1 cellular context compared by ENCODE assay signal in the genomic region with DNA sequence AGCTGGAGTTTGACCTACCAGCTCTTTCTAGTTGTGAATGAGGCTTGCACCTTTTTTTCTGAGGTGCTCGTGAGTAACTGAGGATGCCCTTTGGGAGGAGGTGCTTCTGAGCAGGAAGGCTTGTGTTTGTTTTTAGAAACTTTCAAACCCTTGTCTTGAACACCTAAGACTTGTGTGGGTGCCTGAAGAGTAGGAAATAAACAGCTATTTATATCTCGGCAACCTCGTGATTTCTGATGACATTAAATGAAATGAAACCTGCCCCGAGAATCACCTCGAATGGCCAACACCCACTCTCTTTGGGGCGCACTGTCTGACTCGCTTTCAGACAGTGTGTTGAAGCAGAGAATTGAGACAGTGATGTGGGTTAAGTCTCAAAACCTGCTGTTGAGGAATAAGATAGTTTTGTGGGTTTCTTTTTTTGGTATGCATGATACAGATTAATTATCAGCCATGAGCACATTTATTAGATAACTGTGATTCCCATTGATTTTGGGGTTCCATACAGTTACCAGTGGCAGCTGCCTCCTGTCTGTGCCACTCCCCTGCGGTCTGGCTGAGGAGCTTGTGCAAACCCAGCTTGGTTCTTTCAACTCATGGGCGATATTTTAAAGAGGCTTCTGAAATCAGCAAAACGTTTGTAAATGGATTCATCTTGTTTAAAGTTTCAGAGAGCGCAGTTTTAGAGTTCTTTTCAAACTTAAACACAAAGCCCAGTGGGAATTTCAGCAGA.
TF ChIP-seq lines count a peak whose summit lies in the region.

No MANE protein-coding gene starts in this region.

TF ChIP-seq in GM12878, 131 proteins besides CTCF, POLR2A, EP300 and RAD21 (continued from another document and continues in another):
- TF ChIP-seq RELB (IDR thresholded peaks at IDR 0.05; ENCODE audit: low read depth) (peak; percentile 61; the same call in 1 of the 2 replicates), CEBPZ (IDR thresholded peaks at IDR 0.05; ENCODE audit: low read depth, low read length) (no peak), ZBTB33 (IDR thresholded peaks at IDR 0.05) (no peak), BCL3 (IDR thresholded peaks at IDR 0.05; ENCODE audit: borderline replicate concordance, insufficient read depth, low read depth, low read length, poor library complexity, severe bottlenecking) (no peak), PAX5 (IDR thresholded peaks at IDR 0.05; ENCODE audit: borderline replicate concordance, low read depth, low read length) (no peak), MYB (IDR thresholded peaks at IDR 0.05; ENCODE audit: borderline replicate concordance, low read depth, low read length) (no peak), STAT3 (IDR thresholded peaks at IDR 0.05; ENCODE audit: low read depth, low read length) (peak; percentile 86; the same call in 1 of the 2 replicates), IRF4 (IDR thresholded peaks at IDR 0.05; ENCODE audit: low read depth, low read length) (no peak), ZNF217 (IDR thresholded peaks at IDR 0.05) (no peak), ETV6 (conservative IDR thresholded peaks at IDR 0.05 in 1 of 2, IDR thresholded peaks at IDR 0.05 in 1 of 2; ENCODE audit: borderline replicate concordance in 1 of 2, low read depth in 1 of 2) (no peak), TAF1 (IDR thresholded peaks at IDR 0.05; ENCODE audit: borderline replicate concordance, low read depth, low read length) (no peak), ASH2L (IDR thresholded peaks at IDR 0.05; ENCODE audit: borderline replicate concordance, low read depth) (0 out of 2 replicates have a peak, but pooled peaks have one; percentile 51), IKZF1 (conservative IDR thresholded peaks at IDR 0.05) (peak; percentile 67), CHD4 (IDR thresholded peaks at IDR 0.05) (no peak), HDAC6 (IDR thresholded peaks at IDR 0.05; ENCODE audit: unreplicated experiment) (no peak), MEF2A (IDR thresholded peaks at IDR 0.05; ENCODE audit: insufficient read depth, low read depth, low read length) (peak; percentile 94), NFIC (IDR thresholded peaks at IDR 0.05; ENCODE audit: low read depth, low read length) (peak; percentile 47), BCL11A (IDR thresholded peaks at IDR 0.05; ENCODE audit: low read depth, low read length) (peak; percentile 21; the same call in 1 of the 2 replicates), MYC (IDR thresholded peaks at IDR 0.05; ENCODE audit: insufficient read depth, insufficient read length, insufficient replicate concordance, low read length, severe bottlenecking) (no peak), SUPT20H (IDR thresholded peaks at IDR 0.05; ENCODE audit: borderline replicate concordance, control insufficient read depth, low read depth, low read length) (no peak), POLR2AphosphoS2 (IDR thresholded peaks at IDR 0.05; ENCODE audit: low read depth, low read length) (peak; percentile 94), FOS (IDR thresholded peaks at IDR 0.05; ENCODE audit: borderline replicate concordance, extremely low read depth, insufficient read length) (no peak), NR2C2 (IDR thresholded peaks at IDR 0.05; ENCODE audit: borderline replicate concordance, control insufficient read depth, insufficient read length, low read depth) (no peak), NFXL1 (IDR thresholded peaks at IDR 0.05; ENCODE audit: borderline replicate concordance) (no peak), ZNF274 (IDR thresholded peaks at IDR 0.05; ENCODE audit: insufficient read depth, insufficient read length) (no peak), CBX3 (IDR thresholded peaks at IDR 0.05; ENCODE audit: borderline replicate concordance, low read depth) (no peak), RBBP5 (conservative IDR thresholded peaks at IDR 0.05) (no peak), CEBPB (IDR thresholded peaks at IDR 0.05; ENCODE audit: borderline replicate concordance in 1 of 2, low read depth in 2 of 2, low read length in 2 of 2) (peak in 1 of 2 experiments; percentile 35; a peak in 1 of 4 replicates), FOXK2 (IDR thresholded peaks at IDR 0.05) (no peak; the same call in 1 of the 2 replicates), IRF3 (IDR thresholded peaks at IDR 0.05) (no peak), CBX5 (IDR thresholded peaks at IDR 0.05; ENCODE audit: low read depth) (no peak), CUX1 (IDR thresholded peaks at IDR 0.05; ENCODE audit: insufficient replicate concordance, low read depth, low read length) (peak; percentile 47), CHD1 (IDR thresholded peaks at IDR 0.05; ENCODE audit: low read depth, low read length) (no peak; the same call in 1 of the 2 replicates)
- TF ChIP-seq, protein P1, sequence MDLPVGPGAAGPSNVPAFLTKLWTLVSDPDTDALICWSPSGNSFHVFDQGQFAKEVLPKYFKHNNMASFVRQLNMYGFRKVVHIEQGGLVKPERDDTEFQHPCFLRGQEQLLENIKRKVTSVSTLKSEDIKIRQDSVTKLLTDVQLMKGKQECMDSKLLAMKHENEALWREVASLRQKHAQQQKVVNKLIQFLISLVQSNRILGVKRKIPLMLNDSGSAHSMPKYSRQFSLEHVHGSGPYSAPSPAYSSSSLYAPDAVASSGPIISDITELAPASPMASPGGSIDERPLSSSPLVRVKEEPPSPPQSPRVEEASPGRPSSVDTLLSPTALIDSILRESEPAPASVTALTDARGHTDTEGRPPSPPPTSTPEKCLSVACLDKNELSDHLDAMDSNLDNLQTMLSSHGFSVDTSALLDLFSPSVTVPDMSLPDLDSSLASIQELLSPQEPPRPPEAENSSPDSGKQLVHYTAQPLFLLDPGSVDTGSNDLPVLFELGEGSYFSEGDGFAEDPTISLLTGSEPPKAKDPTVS (IDR thresholded peaks at IDR 0.05; ENCODE audit: low read depth, low read length), result no peak
